8 cellular contexts compared by ENCODE assay signal in the genomic region with DNA sequence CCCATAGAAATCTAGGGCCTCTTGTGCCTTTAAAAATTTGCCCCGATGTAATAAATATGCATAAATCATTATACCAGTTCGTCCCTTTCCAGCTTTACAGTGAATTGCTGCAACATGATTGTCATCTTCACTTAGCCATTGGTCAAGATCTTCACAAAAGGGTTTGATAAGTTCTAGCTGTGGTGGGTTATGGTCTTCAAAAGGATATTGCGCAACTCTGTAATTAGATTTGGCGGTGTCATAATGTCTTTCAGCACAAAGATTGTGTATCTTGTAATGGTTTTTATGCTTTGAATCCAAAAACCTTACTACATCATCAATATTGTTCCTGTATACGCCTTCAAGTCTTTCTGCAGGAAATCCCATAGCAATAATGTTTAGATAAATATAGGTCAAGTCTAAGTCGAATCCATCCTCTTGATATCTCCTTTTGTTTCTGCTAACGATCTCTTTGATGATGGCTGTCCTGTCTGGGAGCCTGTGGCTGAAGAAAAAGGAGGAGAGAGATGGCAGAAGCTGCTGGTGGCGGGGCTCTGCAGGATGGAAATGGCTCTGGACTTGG.
DNase-seq lines count a peak whose midpoint lies in the region; ATAC-seq and TF ChIP-seq lines count a peak whose summit lies in the region.
"Not testable (repeated sequence)": the region's sequence is repeated elsewhere in the genome, so short reads cannot be mapped to it uniquely, and the experiment has no call there.

No MANE protein-coding gene starts in this region.

- H3K4me3 ChIP-seq in AG04449 (ENCODE audit: low read depth, low read length) (peak overlapping the region; percentile 54), HEK293 (ENCODE audit: low read depth, low read length) (peak overlapping the region; percentile 65), choroid plexus epithelial cell (ENCODE audit: low read depth, low read length) (peak overlapping the region; percentile 53), left ventricle myocardium inferior (peak overlapping the region; percentile 67), muscle layer of duodenum (ENCODE audit: low read depth in 1 of 2, low read length in 2 of 2) (peak overlapping the region; percentile 39 to 75), smooth muscle cell (peak overlapping the region; percentile 74)

- not testable (repeated sequence) for H3K9me3 ChIP-seq in HEK293 (ENCODE audit: control insufficient read depth, insufficient read depth, low read depth, low read length); left ventricle myocardium inferior (replicated peaks); muscle layer of duodenum (ENCODE audit: control insufficient read depth in 1 of 2, low read length in 2 of 2); smooth muscle cell (replicated peaks; ENCODE audit: low read depth)

- DNase-seq in AG04449 (ENCODE audit: low read depth, low spot score); activated CD8-positive, alpha-beta T cell treated with anti-CD3 and anti-CD28 coated beads for 36 hours; choroid plexus epithelial cell (ENCODE audit: low read depth); left ventricle myocardium inferior; smooth muscle cell (lab: John Stamatoyannopoulos, UW; ENCODE audit: unreplicated experiment): not testable (repeated sequence)
- DNase-seq in NCI-H748 (lab: John Stamatoyannopoulos, UW; ENCODE audit: unreplicated experiment) = peak; percentile 64

- H3K27ac Mint-ChIP-seq in activated CD8-positive, alpha-beta T cell treated with anti-CD3 and anti-CD28 coated beads for 36 hours = not testable (repeated sequence)

- H3K79me2 ChIP-seq in smooth muscle cell (ENCODE audit: low read depth) = not testable (repeated sequence)

- CTCF ChIA-PET in AG04449 (lab: Yijun Ruan, JAX) = interaction anchor here (1.4 to 1.8 kb wide), 3 partner anchors 44 to 54 kb away, joined by 3 to 4 read pairs (median 4); no protein-coding TSS in a partner anchor
- CTCF ChIA-PET in HEK293 (lab: Yijun Ruan, JAX) = interaction anchor here (0.7 to 3.3 kb wide), 9 partner anchors 13 to 397 kb away, joined by 3 to 16 read pairs (median 4); no protein-coding TSS in a partner anchor
- CTCF ChIA-PET in activated CD8-positive, alpha-beta T cell treated with anti-CD3 and anti-CD28 coated beads for 36 hours (lab: Charles Lee) = not testable (repeated sequence)

- TF ChIP-seq CTCF in AG04449 (IDR thresholded peaks at IDR 0.05; ENCODE audit: insufficient read depth, low read length, missing control alignments); HEK293 (tag by site-specific recombination; IDR thresholded peaks at IDR 0.05); activated CD8-positive, alpha-beta T cell treated with anti-CD3 and anti-CD28 coated beads for 36 hours (IDR thresholded peaks at IDR 0.05); choroid plexus epithelial cell (conservative IDR thresholded peaks at IDR 0.05; ENCODE audit: low read depth, low read length); left ventricle myocardium inferior (IDR thresholded peaks at IDR 0.05; ENCODE audit: borderline replicate concordance); smooth muscle cell (IDR thresholded peaks at IDR 0.05; ENCODE audit: borderline replicate concordance, insufficient read depth, poor library complexity, severe bottlenecking): not testable (repeated sequence)

- peak overlapping the region; percentile 97 for H2AFZ ChIP-seq in smooth muscle cell (ENCODE audit: low read depth)

- H3K36me3 Mint-ChIP-seq in activated CD8-positive, alpha-beta T cell treated with anti-CD3 and anti-CD28 coated beads for 36 hours (ENCODE audit: low read depth) = not testable (repeated sequence)

- peaks cover 57% of the 10 kb centered on the region for H3K27me3 Mint-ChIP-seq in activated CD8-positive, alpha-beta T cell treated with anti-CD3 and anti-CD28 coated beads for 36 hours

- H3K27ac ChIP-seq in HEK293 (ENCODE audit: extremely low read depth, low read depth, low read length) (peak overlapping the region; percentile 97), left ventricle myocardium inferior (replicated peaks) (peak overlapping the region; percentile 53)
- not testable (repeated sequence) for H3K27ac ChIP-seq in muscle layer of duodenum (ENCODE audit: low read length); smooth muscle cell (ENCODE audit: low read depth)

- not testable (repeated sequence) for H3K9me3 Mint-ChIP-seq in activated CD8-positive, alpha-beta T cell treated with anti-CD3 and anti-CD28 coated beads for 36 hours

- H3K4me2 ChIP-seq in smooth muscle cell = peak overlapping the region; percentile 83

- H3K4me1 Mint-ChIP-seq in activated CD8-positive, alpha-beta T cell treated with anti-CD3 and anti-CD28 coated beads for 36 hours (ENCODE audit: low read depth) = not testable (repeated sequence)

- H3K4me3 Mint-ChIP-seq in activated CD8-positive, alpha-beta T cell treated with anti-CD3 and anti-CD28 coated beads for 36 hours = peak overlapping the region; percentile 79

- intact Hi-C loops in activated CD8-positive, alpha-beta T cell treated with anti-CD3 and anti-CD28 coated beads for 36 hours (cut with micrococcal nuclease); left ventricle myocardium inferior (cut with micrococcal nuclease): not testable (repeated sequence)

- POLR2A ChIA-PET in AG04449 (lab: Yijun Ruan, JAX); activated CD8-positive, alpha-beta T cell treated with anti-CD3 and anti-CD28 coated beads for 36 hours (lab: Charles Lee): not testable (repeated sequence)
- POLR2A ChIA-PET in HEK293 (lab: Yijun Ruan, JAX) = interaction anchor here (1.1 kb wide), 1 partner anchor 652 kb away, joined by 3 read pairs; no protein-coding TSS in a partner anchor

- 45% methylated on average over 8 of the region's 8 CpGs for WGBS in smooth muscle cell (ENCODE audit: low lambda C conversion rate)

- peaks cover 35% of the 10 kb centered on the region for H3K27me3 ChIP-seq in left ventricle myocardium inferior (ENCODE audit: low read depth)
- H3K27me3 ChIP-seq in muscle layer of duodenum (ENCODE audit: low read depth, low read length); smooth muscle cell (ENCODE audit: low read depth): not testable (repeated sequence)

- H3K9ac ChIP-seq in smooth muscle cell (ENCODE audit: low read depth) = peak overlapping the region; percentile 26

- H4K20me1 ChIP-seq in smooth muscle cell (ENCODE audit: low read depth) = not testable (repeated sequence)

- H3K36me3 ChIP-seq in HEK293 (ENCODE audit: control insufficient read depth in 2 of 2, insufficient read depth in 1 of 2, low read length in 2 of 2); left ventricle myocardium inferior; muscle layer of duodenum (ENCODE audit: control insufficient read depth in 1 of 2, insufficient read depth in 2 of 2, low read length in 2 of 2); smooth muscle cell (ENCODE audit: low read depth): not testable (repeated sequence)

- not testable (repeated sequence) for ATAC-seq in activated CD8-positive, alpha-beta T cell treated with anti-CD3 and anti-CD28 coated beads for 36 hours

- H3K4me1 ChIP-seq in HEK293 (ENCODE audit: control insufficient read depth, insufficient read depth, low read length); left ventricle myocardium inferior; muscle layer of duodenum (ENCODE audit: control insufficient read depth in 1 of 2, insufficient read depth in 2 of 2, low read length in 2 of 2); smooth muscle cell (ENCODE audit: low read depth): not testable (repeated sequence)

- peaks cover 15% of the 10 kb centered on the region for H3F3A ChIP-seq in smooth muscle cell (ENCODE audit: low read depth)

TF ChIP-seq in HEK293, 187 proteins besides CTCF, POLR2A, EP300 and RAD21:
- TF ChIP-seq ZNF335 (tag by site-specific recombination; conservative IDR thresholded peaks at IDR 0.05) = peak; percentile 79
- peak; percentile 53; the same call in 1 of the 2 replicates for TF ChIP-seq ZBTB20 (tag by site-specific recombination; IDR thresholded peaks at IDR 0.05)
- TF ChIP-seq ZBTB17 (tag by site-specific recombination; IDR thresholded peaks at IDR 0.05) = peak; percentile 56; the same call in 1 of the 2 replicates
- peak; percentile 47; the same call in 1 of the 2 replicates for TF ChIP-seq ZNF558 (tag by site-specific recombination; IDR thresholded peaks at IDR 0.05)
